8 cellular contexts compared by ENCODE assay signal in the genomic region with DNA sequence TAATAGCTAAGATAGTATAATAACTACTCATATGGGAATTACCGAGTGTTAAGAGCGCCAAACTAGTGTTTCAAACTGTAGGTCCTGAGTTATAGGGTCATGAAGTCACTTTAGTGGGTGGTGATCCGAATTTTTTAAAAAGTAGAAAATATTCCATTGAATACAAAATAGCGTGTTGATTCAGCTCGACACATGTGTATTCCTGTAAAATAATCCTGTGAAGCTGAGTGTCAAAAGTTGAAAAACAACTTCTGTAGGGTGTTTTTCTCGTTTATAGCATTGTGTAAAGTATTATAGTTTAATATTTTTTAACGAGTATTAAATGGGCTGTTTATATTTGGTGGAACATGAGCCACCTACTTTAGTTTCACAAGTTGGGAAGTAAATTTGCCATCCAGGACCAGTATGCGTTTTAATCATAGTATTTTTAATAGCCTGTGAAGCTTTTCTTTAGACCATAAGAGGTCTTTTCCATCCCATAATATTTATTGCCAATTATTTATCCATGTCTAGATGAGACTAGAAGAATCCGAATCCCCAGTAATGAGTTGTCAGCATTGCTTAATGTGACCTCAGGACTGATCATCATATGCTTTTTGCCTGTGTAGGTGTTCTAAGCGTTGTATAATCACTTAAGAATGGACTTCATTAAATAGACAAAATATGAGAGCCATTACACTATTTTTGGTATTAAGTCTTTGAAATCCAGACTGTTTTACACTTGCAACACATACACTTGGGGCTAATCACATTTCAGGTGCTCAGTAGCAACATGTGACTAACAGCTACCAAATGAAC.
A peak's percentile ranks its signal among the peaks of the same experiment; 100 is the strongest.
DNase-seq lines count a peak whose midpoint lies in the region; ATAC-seq, FAIRE-seq and TF ChIP-seq lines count a peak whose summit lies in the region.

No MANE protein-coding gene starts in this region.

- H3K27me3 ChIP-seq in keratinocyte (ENCODE audit: control insufficient read depth, extremely low read depth, insufficient read depth, low read length) (no peaks in the 10 kb centered on the region), thoracic aorta (replicated peaks; ENCODE audit: insufficient read depth) (no peaks in the 10 kb centered on the region)

- TF ChIP-seq CTCF in keratinocyte (optimal IDR thresholded peaks at IDR 0.05 in 1 of 3, IDR thresholded peaks at IDR 0.05 in 1 of 3, conservative IDR thresholded peaks at IDR 0.05 in 1 of 3; ENCODE audit: extremely low read depth in 1 of 3, insufficient read depth in 2 of 3, low read length in 3 of 3) (no peak), thoracic aorta (IDR thresholded peaks at IDR 0.05) (no peak)

- CTCF ChIA-PET in activated CD4-positive, alpha-beta T cell treated with anti-CD3 and anti-CD28 coated beads for 36 hours (lab: Charles Lee), result interaction anchor here (0.6 to 1.7 kb wide), 3 partner anchors 46 to 62 kb away, joined by 3 to 6 read pairs (median 3); no protein-coding TSS in a partner anchor

- H4K20me1 ChIP-seq in keratinocyte (ENCODE audit: control insufficient read depth, extremely low read depth, insufficient read depth, low read length), result peaks cover 30% of the 10 kb centered on the region

- peak overlapping the region; percentile 87 for H3K9ac ChIP-seq in keratinocyte (ENCODE audit: control insufficient read depth, extremely low read depth, insufficient read depth, low read length)

- H3K4me3 ChIP-seq in keratinocyte (ENCODE audit: control insufficient read depth in 2 of 3, extremely low read depth in 1 of 3, insufficient read depth in 2 of 3, low read depth in 1 of 3, low read length in 3 of 3) (peak overlapping the region; percentile 73 to 96 (median 96)), thoracic aorta (peak overlapping the region; percentile 93)

- dilution Hi-C loops in keratinocyte (cut with MboI; ENCODE audit: extremely low pct_ligation_motif_present, low sequenced_read_pairs), result no loop called here

- H3K4me1 ChIP-seq in keratinocyte (ENCODE audit: control insufficient read depth, extremely low read depth, insufficient read depth, low read length) (peaks cover 23% of the 10 kb centered on the region), thoracic aorta (ENCODE audit: control insufficient read depth in 1 of 2, low read depth in 2 of 2) (peaks cover 39 to 56% of the 10 kb centered on the region in 2 donors)

- H2AFZ ChIP-seq in keratinocyte (ENCODE audit: control insufficient read depth, low read length), result no peak overlapping the region

- DNase-seq in activated CD4-positive, alpha-beta T cell treated with anti-CD3 and anti-CD28 coated beads for 36 hours, result no peak
- DNase-seq in activated CD4-positive, alpha-beta T cell treated with anti-CD3 and anti-CD28 coated beads for 4 hours, result no peak
- DNase-seq in activated T-helper 2 cell treated with anti-CD3 and anti-CD28 coated beads, Interferon-gamma antibody, Interleukin-2, Interleukin-4, amounts not matched to agents 10 μg/mL and 5 μg/mL and 100 μg/mL, durations not matched to agents 14 hours and 24 hours and 36 hours (ENCODE audit: low spot score), result no peak
- no peak for DNase-seq in keratinocyte (ENCODE audit: low read depth, low spot score)
- no peak for DNase-seq in thoracic aorta (ENCODE audit: low spot score)
- no peak for DNase-seq in urothelium cell line (ENCODE audit: low spot score)

- H3K27ac ChIP-seq in keratinocyte (ENCODE audit: control insufficient read depth, insufficient read depth, low read length), result peak overlapping the region; percentile 85
- H3K27ac ChIP-seq in thoracic aorta, result peak overlapping the region in 1 of 2 donors; percentile 99

- peak overlapping the region; percentile 91 for H3K27ac Mint-ChIP-seq in activated CD4-positive, alpha-beta T cell treated with anti-CD3 and anti-CD28 coated beads for 36 hours
- no peak overlapping the region for H3K27ac Mint-ChIP-seq in activated T-helper 2 cell treated with anti-CD3 and anti-CD28 coated beads, Interferon-gamma antibody, Interleukin-2, Interleukin-4, amounts not matched to agents 10 μg/mL and 5 μg/mL and 100 μg/mL, durations not matched to agents 14 hours and 24 hours and 36 hours

- H3K36me3 Mint-ChIP-seq in activated CD4-positive, alpha-beta T cell treated with anti-CD3 and anti-CD28 coated beads for 36 hours (ENCODE audit: low read depth), result peaks cover 37% of the 10 kb centered on the region
- H3K36me3 Mint-ChIP-seq in activated T-helper 2 cell treated with anti-CD3 and anti-CD28 coated beads, Interferon-gamma antibody, Interleukin-2, Interleukin-4, amounts not matched to agents 10 μg/mL and 5 μg/mL and 100 μg/mL, durations not matched to agents 14 hours and 24 hours and 36 hours (ENCODE audit: low read depth), result peaks cover 38% of the 10 kb centered on the region

- H3K36me3 ChIP-seq in keratinocyte (ENCODE audit: control insufficient read depth in 2 of 2, extremely low read depth in 1 of 2, insufficient read depth in 2 of 2, low read length in 2 of 2) (peaks cover 2 to 10% of the 10 kb centered on the region in 2 experiments), thoracic aorta (no peaks in the 10 kb centered on the region)

- H3K9me3 ChIP-seq in keratinocyte (ENCODE audit: control insufficient read depth, low read depth, low read length), result no peaks in the 10 kb centered on the region
- no peaks in the 10 kb centered on the region for H3K9me3 ChIP-seq in thoracic aorta

- ATAC-seq in activated CD4-positive, alpha-beta T cell treated with anti-CD3 and anti-CD28 coated beads for 36 hours, result no peak
- ATAC-seq in thoracic aorta (ENCODE audit: insufficient number of reproducible peaks, low FRiP score, low read depth) (no peak), HG03097 (IDR thresholded peaks at IDR 0.05; ENCODE audit: low FRiP score, unreplicated experiment) (no peak), HG03159 (IDR thresholded peaks at IDR 0.05; ENCODE audit: unreplicated experiment) (no peak)

- POLR2A ChIA-PET in activated CD4-positive, alpha-beta T cell treated with anti-CD3 and anti-CD28 coated beads for 36 hours (lab: Charles Lee), result interaction anchor here (0.6 to 0.7 kb wide), 3 partner anchors 7 to 1498 kb away, joined by 4 read pairs; partner anchors contain the start of gene IPPK

- intact Hi-C loops in activated CD4-positive, alpha-beta T cell treated with anti-CD3 and anti-CD28 coated beads for 36 hours (cut with DNase I, micrococcal nuclease), result loop anchor here (5.0 to 10.0 kb wide), 4 partner anchors 716 to 1339 kb away; partner anchors contain the start of genes FAM120A (in 1 of the 2), FAM120AOS (in 1 of the 2) and FANCC (in 1 of the 2)
- intact Hi-C loops in activated T-helper 2 cell treated with anti-CD3 and anti-CD28 coated beads, Interferon-gamma antibody, Interleukin-2, Interleukin-4, amounts not matched to agents 10 μg/mL and 5 μg/mL and 100 μg/mL, durations not matched to agents 14 hours and 24 hours and 36 hours (cut with micrococcal nuclease), result loop anchor here (5.0 to 10.0 kb wide), 4 partner anchors 594 to 1404 kb away; partner anchors contain the start of genes BICD2, FAM120A, FAM120AOS and PHF2

- H3K4me1 Mint-ChIP-seq in activated CD4-positive, alpha-beta T cell treated with anti-CD3 and anti-CD28 coated beads for 36 hours, result peaks cover 52% of the 10 kb centered on the region
- H3K4me1 Mint-ChIP-seq in activated T-helper 2 cell treated with anti-CD3 and anti-CD28 coated beads, Interferon-gamma antibody, Interleukin-2, Interleukin-4, amounts not matched to agents 10 μg/mL and 5 μg/mL and 100 μg/mL, durations not matched to agents 14 hours and 24 hours and 36 hours (ENCODE audit: low read depth), result peaks cover 52% of the 10 kb centered on the region

- no peaks in the 10 kb centered on the region for H3K27me3 Mint-ChIP-seq in activated CD4-positive, alpha-beta T cell treated with anti-CD3 and anti-CD28 coated beads for 36 hours
- H3K27me3 Mint-ChIP-seq in activated T-helper 2 cell treated with anti-CD3 and anti-CD28 coated beads, Interferon-gamma antibody, Interleukin-2, Interleukin-4, amounts not matched to agents 10 μg/mL and 5 μg/mL and 100 μg/mL, durations not matched to agents 14 hours and 24 hours and 36 hours (ENCODE audit: low read depth), result no peaks in the 10 kb centered on the region

- FAIRE-seq in keratinocyte (lab: Jason Lieb, UNC), result peak; percentile 17
- no peak for FAIRE-seq in urothelium cell line (lab: Jason Lieb, UNC)

- no peaks in the 10 kb centered on the region for H3K9me1 ChIP-seq in keratinocyte (ENCODE audit: control insufficient read depth, extremely low read depth, insufficient read depth, low read length)

- peak overlapping the region; percentile 89 for H3K4me3 Mint-ChIP-seq in activated CD4-positive, alpha-beta T cell treated with anti-CD3 and anti-CD28 coated beads for 36 hours
- peak overlapping the region; percentile 88 for H3K4me3 Mint-ChIP-seq in activated T-helper 2 cell treated with anti-CD3 and anti-CD28 coated beads, Interferon-gamma antibody, Interleukin-2, Interleukin-4, amounts not matched to agents 10 μg/mL and 5 μg/mL and 100 μg/mL, durations not matched to agents 14 hours and 24 hours and 36 hours (ENCODE audit: low read depth)

- peaks cover 66% of the 10 kb centered on the region for H3K79me2 ChIP-seq in keratinocyte (ENCODE audit: control insufficient read depth, insufficient read depth, low read length)

- peak overlapping the region; percentile 79 for H3K4me2 ChIP-seq in keratinocyte (ENCODE audit: control insufficient read depth, extremely low read depth, insufficient read depth, low read depth, low read length)

- H3K9me3 Mint-ChIP-seq in activated CD4-positive, alpha-beta T cell treated with anti-CD3 and anti-CD28 coated beads for 36 hours (ENCODE audit: low read depth), result no peaks in the 10 kb centered on the region
- H3K9me3 Mint-ChIP-seq in activated T-helper 2 cell treated with anti-CD3 and anti-CD28 coated beads, Interferon-gamma antibody, Interleukin-2, Interleukin-4, amounts not matched to agents 10 μg/mL and 5 μg/mL and 100 μg/mL, durations not matched to agents 14 hours and 24 hours and 36 hours, result no peaks in the 10 kb centered on the region
